Comparison of ENCODE assay signal across 8 cellular contexts in the genomic region with DNA sequence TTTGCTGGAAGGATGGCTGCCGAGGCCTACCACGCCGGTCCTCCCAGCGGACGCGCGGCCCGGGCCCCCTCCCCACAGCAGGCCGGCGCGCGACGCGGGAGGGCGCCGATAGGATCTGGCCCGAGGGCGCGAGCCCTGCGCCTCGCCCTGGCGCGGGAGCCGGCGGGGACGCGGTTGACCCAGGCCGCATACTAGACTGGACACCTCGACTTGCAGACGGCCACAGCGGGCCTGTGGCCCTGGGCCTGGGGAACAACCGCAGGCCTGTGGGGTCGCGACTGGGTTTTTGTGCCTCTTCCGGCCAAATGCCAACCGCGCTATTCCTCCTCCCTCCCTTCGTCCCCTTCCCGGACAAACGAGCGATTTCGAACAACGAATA. TPM values are rescaled to one million over a fixed set of nuclear protein-coding genes. Genes with fewer than 3 reads are reported as not detected.
DNase-seq lines count a peak whose midpoint lies in the region; FAIRE-seq and TF ChIP-seq lines count a peak whose summit lies in the region.
"Had no signal": no experiment of that assay in that cellular context is flagged by ENCODE, and none has a peak within 500 bp of the region (broad histone marks: within the 10 kb centered on the region; RNA-seq: fewer than 3 reads in every experiment).

No MANE protein-coding gene starts in this region.

- H2AFZ ChIP-seq in astrocyte (ENCODE audit: low read depth, low read length) = peak overlapping the region; percentile 55

- intact Hi-C loops in spleen (cut with DNase I; ENCODE audit: low total_unique reads) = no loop called here

- H3K27me3 ChIP-seq in HL-60 (ENCODE audit: insufficient read depth, poor library complexity, severe bottlenecking) (peaks cover 49% of the 10 kb centered on the region), astrocyte (ENCODE audit: insufficient read depth, low read length) (peaks cover 80% of the 10 kb centered on the region), spleen (replicated peaks in 1 of 7) (peaks cover 10 to 99% (median 65%) of the 10 kb centered on the region in 7 donors)

- no peaks in the 10 kb centered on the region for H4K20me1 ChIP-seq in astrocyte (ENCODE audit: insufficient read depth, low read length)

- H3K27ac ChIP-seq in HL-60 (replicated peaks) (no peak overlapping the region), astrocyte (ENCODE audit: low read depth, low read length) (no peak overlapping the region), spleen (no peak overlapping the region)

- no peaks in the 10 kb centered on the region for H3K36me3 ChIP-seq in astrocyte (ENCODE audit: insufficient read depth, low read length)
- H3K36me3 ChIP-seq in spleen = no peaks in the 10 kb centered on the region

- H3K9me3 ChIP-seq in astrocyte (ENCODE audit: insufficient read depth, low read depth, low read length) (no peaks in the 10 kb centered on the region), spleen (no peaks in the 10 kb centered on the region)

- no peak for TF ChIP-seq CTCF in HL-60 (IDR thresholded peaks at IDR 0.05; ENCODE audit: insufficient read depth, low read length)
- TF ChIP-seq CTCF in astrocyte (IDR thresholded peaks at IDR 0.05; ENCODE audit: insufficient read depth, low read depth, low read length) = no peak
- TF ChIP-seq CTCF in spleen (IDR thresholded peaks at IDR 0.05 in 8 of 11, conservative IDR thresholded peaks at IDR 0.05 in 3 of 11) = no peak

- WGBS in spleen, 5 donors = 1 to 6% (median 2%) methylated on average over 21 to 43 of the region's 43 CpGs

- H3K4me3 Mint-ChIP-seq in astrocyte (ENCODE audit: unreplicated experiment) = no peak overlapping the region

- DNase-seq in HL-60 (ENCODE audit: low read depth in 1 of 2, low spot score in 1 of 2) = no peak
- DNase-seq in astrocyte (ENCODE audit: low read depth) = no peak
- DNase-seq in iPS-NIHi7 (ENCODE audit: extremely low spot score) = peak; percentile 29
- DNase-seq in spleen = no peak
- no peak for DNase-seq in stimulated activated naive CD4-positive, alpha-beta T cell treated with Interleukin-2 at 50 U/mL for 16 hours (lab: John Stamatoyannopoulos, UW)
- no peak for DNase-seq in OCI-M1 (lab: John Stamatoyannopoulos, UW)
- DNase-seq in COLO829 (ENCODE audit: low spot score) = no peak
- DNase-seq: kidney glomerular epithelial cell had no signal

- H3K27ac Mint-ChIP-seq in astrocyte (ENCODE audit: unreplicated experiment) = no peak overlapping the region

- FAIRE-seq in astrocyte (lab: Jason Lieb, UNC) = no peak

- H3K9me3 Mint-ChIP-seq in astrocyte (ENCODE audit: unreplicated experiment) = peaks cover 8% of the 10 kb centered on the region

- H3K4me2 ChIP-seq in astrocyte (ENCODE audit: low read length) = peak overlapping the region; percentile 74

- H3K27me3 Mint-ChIP-seq in astrocyte (ENCODE audit: low read depth, unreplicated experiment) = peaks cover 40% of the 10 kb centered on the region

- H3K4me1 ChIP-seq in astrocyte (ENCODE audit: insufficient read depth, low read length) = peaks cover 8% of the 10 kb centered on the region
- peaks cover 20 to 32% (median 24%) of the 10 kb centered on the region in 6 donors for H3K4me1 ChIP-seq in spleen

- H3K9ac ChIP-seq in astrocyte (ENCODE audit: low read length) = no peak overlapping the region

- H3K4me3 ChIP-seq in HL-60 (replicated peaks; ENCODE audit: insufficient read depth, low read length) (peak overlapping the region; percentile 37), astrocyte (ENCODE audit: insufficient read depth, low read depth, low read length) (no peak overlapping the region), spleen (peak overlapping the region in 7 of 8 donors; percentile 12 to 62 (median 26))

- TF ChIP-seq POLR2A in spleen (IDR thresholded peaks at IDR 0.05) = no peak

- H3K4me1 Mint-ChIP-seq in astrocyte (ENCODE audit: low read depth, unreplicated experiment) = peaks cover under 1% of the 10 kb centered on the region

- H3K36me3 Mint-ChIP-seq in astrocyte (ENCODE audit: low read depth, unreplicated experiment) = no peaks in the 10 kb centered on the region

- no peaks in the 10 kb centered on the region for H3K79me2 ChIP-seq in astrocyte (ENCODE audit: insufficient read depth, low read length)

RNA-seq across cellular contexts. Expression of a gene that starts 2.5 kb away (rescaled TPM):
- 0.18 TPM in 1 of 2 replicates, not detected in the other for total RNA-seq in astrocyte
- total RNA-seq in spleen = not detected
- polyA plus RNA-seq in spleen = not detected
